Comparison of ENCODE assay signal across 9 cellular contexts in the genomic region with DNA sequence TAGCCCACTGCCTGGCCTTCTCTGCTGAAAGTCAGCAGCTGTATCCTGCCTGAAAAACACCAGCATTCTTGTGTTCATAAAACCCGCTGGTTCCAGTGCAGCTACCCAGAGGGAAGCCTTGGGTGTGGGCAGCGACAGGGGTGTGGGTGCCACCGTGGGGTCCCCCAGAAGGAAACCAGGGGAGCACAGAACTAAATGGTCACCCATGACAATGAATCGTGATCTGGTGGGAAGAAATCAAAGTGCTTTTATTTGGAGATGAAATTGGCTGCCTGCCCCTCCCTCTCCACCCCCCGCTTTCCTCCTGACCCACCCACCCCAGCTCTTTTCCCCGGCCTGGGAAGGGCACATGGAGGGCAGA. TPM values are rescaled to one million over a fixed set of nuclear protein-coding genes. Genes with fewer than 3 reads are reported as not detected.
DNase-seq lines count a peak whose midpoint lies in the region; ATAC-seq and TF ChIP-seq lines count a peak whose summit lies in the region.
"Had no signal": no experiment of that assay in that cellular context is flagged by ENCODE, and none has a peak within 500 bp of the region (broad histone marks: within the 10 kb centered on the region; RNA-seq: fewer than 3 reads in every experiment).

No MANE protein-coding gene starts in this region.

- 3% methylated on average over 5 of the region's 6 CpGs for WGBS in right lobe of liver (ENCODE audit: insufficient coverage, low coverage, low lambda C conversion rate, missing lambda C conversion rate)
- 16 to 18% methylated on average over 6 of the region's 6 CpGs for WGBS in upper lobe of left lung, 2 donors

- H3K27me3 ChIP-seq in right lobe of liver (no peaks in the 10 kb centered on the region), upper lobe of left lung (no peaks in the 10 kb centered on the region)

- H3K4me1 Mint-ChIP-seq in activated CD4-positive, alpha-beta T cell treated with anti-CD3 and anti-CD28 coated beads, Interleukin-2, amount 10 ng/mL, durations not matched to agents 24 days and 14 days: peaks cover 45% of the 10 kb centered on the region

- no peak for TF ChIP-seq POLR2A in right lobe of liver (IDR thresholded peaks at IDR 0.05)
- no peak for TF ChIP-seq POLR2A in upper lobe of left lung (IDR thresholded peaks at IDR 0.05)

- H3K9me3 ChIP-seq in right lobe of liver (no peaks in the 10 kb centered on the region), upper lobe of left lung (no peaks in the 10 kb centered on the region)

- no peak for TF ChIP-seq CTCF in cardiac fibroblast (IDR thresholded peaks at IDR 0.05; ENCODE audit: low read depth, low read length)
- TF ChIP-seq CTCF in right lobe of liver (IDR thresholded peaks at IDR 0.05): no peak
- TF ChIP-seq CTCF in upper lobe of left lung (IDR thresholded peaks at IDR 0.05): no peak
- no peak for TF ChIP-seq CTCF in omental fat pad (IDR thresholded peaks at IDR 0.05)

- ATAC-seq in right lobe of liver: peak in 3 of 4 donors; percentile 3 to 86 (median 78)
- peak in 1 of 2 donors; percentile 20 for ATAC-seq in upper lobe of left lung (ENCODE audit: low FRiP score in 2 of 2)
- ATAC-seq in omental fat pad (ENCODE audit: low FRiP score): no peak

- no peak for TF ChIP-seq EP300 in upper lobe of left lung (IDR thresholded peaks at IDR 0.05)

- H3K36me3 ChIP-seq in right lobe of liver (no peaks in the 10 kb centered on the region), upper lobe of left lung (no peaks in the 10 kb centered on the region)

- H3K27ac ChIP-seq in right lobe of liver: peak overlapping the region; percentile 41 to 58 (median 57)
- peak overlapping the region; percentile 69 to 81 (median 76) for H3K27ac ChIP-seq in upper lobe of left lung

- peak overlapping the region; percentile 60 for H3K27ac Mint-ChIP-seq in activated CD4-positive, alpha-beta T cell treated with anti-CD3 and anti-CD28 coated beads, Interleukin-2, amount 10 ng/mL, durations not matched to agents 24 days and 14 days

- intact Hi-C loops in activated CD4-positive, alpha-beta T cell treated with anti-CD3 and anti-CD28 coated beads, Interleukin-2, amount 10 ng/mL, durations not matched to agents 24 days and 14 days (cut with micrococcal nuclease): no loop called here
- intact Hi-C loops in right lobe of liver (cut with DNase I): no loop called here

- peak overlapping the region; percentile 38 for H3K4me3 Mint-ChIP-seq in activated CD4-positive, alpha-beta T cell treated with anti-CD3 and anti-CD28 coated beads, Interleukin-2, amount 10 ng/mL, durations not matched to agents 24 days and 14 days

- no peak for DNase-seq in activated CD4-positive, alpha-beta T cell treated with anti-CD3 and anti-CD28 coated beads, Interleukin-2, amount 10 ng/mL, durations not matched to agents 24 days and 14 days
- no peak for DNase-seq in activated CD4-positive, alpha-beta T cell treated with anti-CD3 and anti-CD28 coated beads, Interleukin-2, amount 50 U/mL, for 1 hour
- DNase-seq in cardiac fibroblast (ENCODE audit: low read depth in 2 of 2) (peak; percentile 65 to 73), right lobe of liver (peak in 2 of 3 donors; percentile 21 to 48), upper lobe of left lung (no peak), NAMALWA (ENCODE audit: low spot score) (no peak), middle frontal gyrus (ENCODE audit: extremely low spot score, low spot score) (no peak), omental fat pad (ENCODE audit: low spot score) (no peak)
- DNase-seq: substantia nigra had no signal

- H3K4me3 ChIP-seq in cardiac fibroblast (replicated peaks in 1 of 2; ENCODE audit: low read depth in 2 of 2, low read length in 2 of 2) (peak overlapping the region in 1 of 2 donors; percentile 27), right lobe of liver (no peak overlapping the region), upper lobe of left lung (peak overlapping the region in 2 of 4 donors; percentile 0 to 13)

- peaks cover 0 to 14% (median 2%) of the 10 kb centered on the region in 4 donors for H3K4me1 ChIP-seq in right lobe of liver
- peaks cover 14 to 57% (median 48%) of the 10 kb centered on the region in 4 donors for H3K4me1 ChIP-seq in upper lobe of left lung

- H3K36me3 Mint-ChIP-seq in activated CD4-positive, alpha-beta T cell treated with anti-CD3 and anti-CD28 coated beads, Interleukin-2, amount 10 ng/mL, durations not matched to agents 24 days and 14 days (ENCODE audit: low read depth): peaks cover 37% of the 10 kb centered on the region

- H3K9me3 Mint-ChIP-seq in activated CD4-positive, alpha-beta T cell treated with anti-CD3 and anti-CD28 coated beads, Interleukin-2, amount 10 ng/mL, durations not matched to agents 24 days and 14 days: no peaks in the 10 kb centered on the region

- no peaks in the 10 kb centered on the region for H3K27me3 Mint-ChIP-seq in activated CD4-positive, alpha-beta T cell treated with anti-CD3 and anti-CD28 coated beads, Interleukin-2, amount 10 ng/mL, durations not matched to agents 24 days and 14 days

RNA-seq across cellular contexts. Expression of a gene that starts 13.7 kb away (rescaled TPM):
- 15.9 TPM in 2 replicates for total RNA-seq in activated CD4-positive, alpha-beta T cell treated with anti-CD3 and anti-CD28 coated beads, Interleukin-2, amount 10 ng/mL, durations not matched to agents 24 days and 14 days
- total RNA-seq in right lobe of liver: 1 to 10 TPM; 3.5 to 7.9 (median 4.6) TPM
- total RNA-seq in upper lobe of left lung: 10 to 100 TPM; 11.4 to 52.4 (median 18.4) TPM
- total RNA-seq in omental fat pad: 10 to 100 TPM; 28.1 to 73.4 (median 56.8) TPM

Comparison
In these comparisons a context has a peak if more than half of its experiments do, and no peak if none do; other contexts are left out.
1. DNase-seq: peak in cardiac fibroblast (2 of 2) and right lobe of liver (2 of 3); none in activated CD4-positive, alpha-beta T cell treated with anti-CD3 and anti-CD28 coated beads, Interleukin-2, amount 10 ng/mL, durations not matched to agents 24 days and 14 days (single experiment), activated CD4-positive, alpha-beta T cell treated with anti-CD3 and anti-CD28 coated beads, Interleukin-2, amount 50 U/mL, for 1 hour (single experiment), upper lobe of left lung (0 of 2), NAMALWA (single experiment), middle frontal gyrus (single experiment) and omental fat pad (single experiment).